Comparison of ENCODE assay signal across 10 cellular contexts in the genomic region with DNA sequence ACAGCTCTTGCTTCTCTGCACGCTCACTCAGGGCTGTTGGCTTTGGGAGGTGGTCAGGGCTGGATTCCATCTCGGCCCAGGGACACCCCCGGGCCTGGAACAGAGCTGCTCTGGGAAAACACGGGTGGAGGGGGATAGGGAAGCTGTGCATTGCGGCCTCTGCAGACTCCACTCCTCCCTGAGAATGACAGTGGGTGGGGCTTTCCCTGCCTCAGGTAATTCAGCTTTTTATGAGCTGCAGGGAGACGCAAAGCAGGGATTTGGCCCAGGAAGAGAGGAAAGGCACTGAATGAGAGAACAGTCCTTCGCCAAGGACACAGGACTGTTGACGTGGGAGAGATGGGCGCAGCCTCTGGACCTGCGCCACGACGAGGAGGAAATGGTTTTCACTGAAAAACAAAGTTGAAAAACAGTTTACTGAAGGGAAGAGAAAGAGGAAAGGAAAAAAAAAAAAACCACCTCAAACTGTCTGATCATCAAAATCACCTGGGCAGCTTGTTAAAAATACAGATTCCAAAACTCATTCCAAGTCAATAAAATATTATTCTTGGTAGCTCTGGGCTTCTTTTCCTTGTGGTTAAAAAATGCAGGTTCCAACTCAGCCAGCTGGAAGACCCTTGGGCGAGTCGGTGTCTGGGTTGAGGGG.
A peak's percentile ranks its signal among the peaks of the same experiment; 100 is the strongest.
DNase-seq lines count a peak whose midpoint lies in the region; ATAC-seq and TF ChIP-seq lines count a peak whose summit lies in the region.
"Had no signal": no experiment of that assay in that cellular context is flagged by ENCODE, and none has a peak within 500 bp of the region (broad histone marks: within the 10 kb centered on the region; RNA-seq: fewer than 3 reads in every experiment).

No MANE protein-coding gene starts in this region.

- H3K27me3 Mint-ChIP-seq in activated naive CD8-positive, alpha-beta T cell, result no peaks in the 10 kb centered on the region
- no peaks in the 10 kb centered on the region for H3K27me3 Mint-ChIP-seq in activated naive CD8-positive, alpha-beta T cell treated with anti-CD3 and anti-CD28 coated beads for 36 hours
- no peaks in the 10 kb centered on the region for H3K27me3 Mint-ChIP-seq in naive thymus-derived CD8-positive, alpha-beta T cell

- H3K4me1 ChIP-seq in foreskin keratinocyte (peaks cover 10% of the 10 kb centered on the region), urinary bladder (ENCODE audit: insufficient read depth) (no peaks in the 10 kb centered on the region)

- H3K9me3 Mint-ChIP-seq in activated naive CD8-positive, alpha-beta T cell (ENCODE audit: low read depth), result no peaks in the 10 kb centered on the region
- no peaks in the 10 kb centered on the region for H3K9me3 Mint-ChIP-seq in activated naive CD8-positive, alpha-beta T cell treated with anti-CD3 and anti-CD28 coated beads for 36 hours
- H3K9me3 Mint-ChIP-seq in naive thymus-derived CD8-positive, alpha-beta T cell, result no peaks in the 10 kb centered on the region

- H3K27ac ChIP-seq in foreskin keratinocyte (peak overlapping the region; percentile 89), urinary bladder (ENCODE audit: low read depth) (peak overlapping the region; percentile 54)

- DNase-seq in activated naive CD8-positive, alpha-beta T cell treated with anti-CD3 and anti-CD28 coated beads for 36 hours, result no peak
- peak; percentile 27 to 60 for DNase-seq in foreskin keratinocyte
- no peak for DNase-seq in naive thymus-derived CD8-positive, alpha-beta T cell
- DNase-seq in activated T-cell treated with anti-CD3 and anti-CD28 coated beads for 4 hours, result no peak
- DNase-seq in NCI-H774 (lab: John Stamatoyannopoulos, UW), result no peak
- DNase-seq: activated CD8-positive, alpha-beta memory T cell treated with anti-CD3 and anti-CD28 coated beads, Interleukin-2, amount 50 U/mL, for 4 hours; KBM-7 had no signal

- H3K4me3 ChIP-seq in urinary bladder (ENCODE audit: low read depth, low read length), result no peak overlapping the region

- peaks cover 26% of the 10 kb centered on the region for H3K4me1 Mint-ChIP-seq in activated naive CD8-positive, alpha-beta T cell (ENCODE audit: low read depth)
- H3K4me1 Mint-ChIP-seq in activated naive CD8-positive, alpha-beta T cell treated with anti-CD3 and anti-CD28 coated beads for 36 hours, result peaks cover 18% of the 10 kb centered on the region
- peaks cover 27 to 43% (median 32%) of the 10 kb centered on the region in 4 donors for H3K4me1 Mint-ChIP-seq in naive thymus-derived CD8-positive, alpha-beta T cell

- no peaks in the 10 kb centered on the region for H3K36me3 Mint-ChIP-seq in activated naive CD8-positive, alpha-beta T cell
- H3K36me3 Mint-ChIP-seq in activated naive CD8-positive, alpha-beta T cell treated with anti-CD3 and anti-CD28 coated beads for 36 hours, result no peaks in the 10 kb centered on the region
- no peaks in the 10 kb centered on the region for H3K36me3 Mint-ChIP-seq in naive thymus-derived CD8-positive, alpha-beta T cell

- no peaks in the 10 kb centered on the region for H3K36me3 ChIP-seq in urinary bladder (ENCODE audit: insufficient read depth)

- peak overlapping the region; percentile 51 for H3K4me3 Mint-ChIP-seq in activated naive CD8-positive, alpha-beta T cell
- no peak overlapping the region for H3K4me3 Mint-ChIP-seq in activated naive CD8-positive, alpha-beta T cell treated with anti-CD3 and anti-CD28 coated beads for 36 hours
- peak overlapping the region; percentile 4 to 84 (median 76) for H3K4me3 Mint-ChIP-seq in naive thymus-derived CD8-positive, alpha-beta T cell

- ATAC-seq in foreskin keratinocyte, result peak; percentile 44
- peak in 1 of 2 donors; percentile 23 for ATAC-seq in naive thymus-derived CD8-positive, alpha-beta T cell
- no peak for ATAC-seq in HG03460 (IDR thresholded peaks at IDR 0.05; ENCODE audit: unreplicated experiment)

- 15% methylated on average over 14 of the region's 14 CpGs for WGBS in urinary bladder

- H3K27ac Mint-ChIP-seq in activated naive CD8-positive, alpha-beta T cell, result peak overlapping the region; percentile 72
- no peak overlapping the region for H3K27ac Mint-ChIP-seq in activated naive CD8-positive, alpha-beta T cell treated with anti-CD3 and anti-CD28 coated beads for 36 hours
- H3K27ac Mint-ChIP-seq in naive thymus-derived CD8-positive, alpha-beta T cell, result peak overlapping the region in 9 of 10 donors; percentile 39 to 94 (median 88)

- no peak for TF ChIP-seq CTCF in foreskin keratinocyte (conservative IDR thresholded peaks at IDR 0.05)

- no peaks in the 10 kb centered on the region for H3K27me3 ChIP-seq in foreskin keratinocyte

- POLR2A ChIA-PET in naive thymus-derived CD8-positive, alpha-beta T cell (lab: Charles Lee), result interaction anchor here (0.6 to 1.6 kb wide), 6 partner anchors 15 to 195 kb away, joined by 3 to 4 read pairs (median 4); no protein-coding TSS in a partner anchor

Comparison
In these comparisons a context has a peak if more than half of its experiments do, and no peak if none do; other contexts are left out.
1. DNase-seq: peak in foreskin keratinocyte (2 of 2); none in activated naive CD8-positive, alpha-beta T cell treated with anti-CD3 and anti-CD28 coated beads for 36 hours (single experiment), naive thymus-derived CD8-positive, alpha-beta T cell (0 of 10), activated T-cell treated with anti-CD3 and anti-CD28 coated beads for 4 hours (single experiment) and NCI-H774 (single experiment).